Comparison of ENCODE assay signal across 22 cellular contexts in genomic region chr19:34559045-34559444, GRCh38.
DNase-seq lines count a peak whose midpoint lies in the region; ATAC-seq and TF ChIP-seq lines count a peak whose summit lies in the region.
"Had no signal": no experiment of that assay in that cellular context is flagged by ENCODE, and none has a peak within 500 bp of the region (broad histone marks: within the 10 kb centered on the region; RNA-seq: fewer than 3 reads in every experiment).

No MANE protein-coding gene starts in this region.

- peak; percentile 44 for DNase-seq in RPMI7951 (ENCODE audit: low read depth)
- DNase-seq in body of pancreas, result peak in 3 of 4 donors; percentile 27 to 79 (median 38)
- peak; percentile 78 for DNase-seq in posterior vena cava (ENCODE audit: low spot score)
- no peak for DNase-seq in NCI-H1694 (lab: John Stamatoyannopoulos, UW)
- DNase-seq: 8988T; ACHN; BE2C; C1 segment of cervical spinal cord; CD4-positive, alpha-beta memory T cell; CD4-positive, CD25-positive, alpha-beta regulatory T cell; CD8-positive, alpha-beta memory T cell; COR-L47; DMS 273 treated with DMSO at 0.1 percent for 48 hours; DMS153; DMS53; DMS79; DND-41; EL; GDM1 had no signal

- no peak for TF ChIP-seq POLR2A in body of pancreas (IDR thresholded peaks at IDR 0.05)

- intact Hi-C loops in body of pancreas (cut with DNase I) (no loop called here), posterior vena cava (cut with DNase I) (loop anchor here in 1 of 2 donors (5.0 kb wide), 1 partner anchor 722 kb away; no protein-coding TSS in a partner anchor)

- peak overlapping the region in 1 of 4 donors; percentile 46 for H3K27ac ChIP-seq in body of pancreas
- H3K27ac ChIP-seq: BLaER1 had no signal

- peaks cover 29% of the 10 kb centered on the region for H3K4me1 ChIP-seq in body of pancreas
- H3K4me1 ChIP-seq: BE2C, BLaER1 had no signal

- no peak for TF ChIP-seq CTCF in body of pancreas (IDR thresholded peaks at IDR 0.05)

- ATAC-seq in body of pancreas (no peak), GM19351 (IDR thresholded peaks at IDR 0.05; ENCODE audit: unreplicated experiment) (no peak)
- ATAC-seq: GM12878 had no signal

- no peaks in the 10 kb centered on the region for H3K9me3 ChIP-seq in body of pancreas
- H3K9me3 ChIP-seq: BE2C, BLaER1 had no signal

- 54 to 68% methylated on average over 6 to 12 of the region's 12 CpGs for WGBS in body of pancreas, 2 donors

- no peaks in the 10 kb centered on the region for H3K27me3 ChIP-seq in body of pancreas
- H3K27me3 ChIP-seq: BLaER1 had no signal

- H3K36me3 ChIP-seq in body of pancreas (replicated peaks in 1 of 2; ENCODE audit: insufficient read depth in 1 of 2, low read depth in 2 of 2), result no peaks in the 10 kb centered on the region
- H3K36me3 ChIP-seq: BE2C, BLaER1 had no signal

- H3K4me3 ChIP-seq in body of pancreas, result no peak overlapping the region
- H3K4me3 ChIP-seq: BLaER1, GM12878 had no signal
